Comparison of ENCODE assay signal across 23 cellular contexts in the genomic region with DNA sequence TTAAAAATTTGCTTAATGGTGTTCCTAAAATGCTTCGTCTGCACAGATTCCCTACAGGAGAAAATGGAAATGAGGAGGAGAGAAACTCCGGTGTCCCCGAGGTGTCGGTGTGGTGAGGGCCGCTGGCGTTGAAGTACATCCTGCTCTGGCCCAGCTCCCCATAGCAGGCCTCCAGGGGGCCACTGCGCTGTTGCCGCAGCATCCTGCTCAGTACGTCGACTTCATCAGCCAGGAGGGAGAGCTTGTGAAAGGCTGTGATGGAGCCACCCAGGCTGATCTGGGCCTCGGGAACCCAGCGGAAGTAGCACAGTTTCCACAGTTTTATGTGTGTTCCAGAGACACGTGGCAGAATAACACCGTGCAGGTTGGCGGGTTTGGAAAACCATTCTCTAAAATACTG.
"Had no signal": no experiment of that assay in that cellular context is flagged by ENCODE, and none has a peak within 500 bp of the region (broad histone marks: within the 10 kb centered on the region; RNA-seq: fewer than 3 reads in every experiment).

No MANE protein-coding gene starts in this region.

- H3K27ac Mint-ChIP-seq: activated naive CD8-positive, alpha-beta T cell treated with anti-CD3 and anti-CD28 coated beads for 36 hours; dendritic cell treated with granulocyte-macrophage colony-stimulating factor and Interleukin-4, amounts not matched to agents 40 ng/mL and 50 ng/mL, for 4 days had no signal

- H3K4me1 ChIP-seq: gastrocnemius medialis, heart right ventricle, lower lobe of right lung, parathyroid adenoma, tibial artery, uterus had no signal

- DNase-seq: activated CD4-positive, alpha-beta T cell treated with anti-CD3 and anti-CD28 coated beads for 1 hour; activated CD4-positive, alpha-beta T cell treated with anti-CD3 and anti-CD28 coated beads, Interleukin-2, amount 50 U/mL, for 48 hours; activated gamma-delta T cell; activated naive CD8-positive, alpha-beta T cell treated with anti-CD3 and anti-CD28 coated beads for 36 hours; activated T-cell treated with anti-CD3 and anti-CD28 coated beads, Interleukin-2, amount 50 U/mL, for 48 hours; amygdala; body of pancreas; effector memory CD4-positive, alpha-beta T cell; gastrocnemius medialis; heart right ventricle; left colon; lower lobe of right lung; naive B cell; retina; stimulated activated naive CD4-positive, alpha-beta T cell; T-helper 9 cell; tibial artery; uterus had no signal

- FAIRE-seq: islet of Langerhans had no signal

- ATAC-seq: body of pancreas, gastrocnemius medialis, left colon, lower lobe of right lung had no signal

- H3K9me3 Mint-ChIP-seq: activated naive CD8-positive, alpha-beta T cell treated with anti-CD3 and anti-CD28 coated beads for 36 hours; central memory CD8-positive, alpha-beta T cell; dendritic cell treated with granulocyte-macrophage colony-stimulating factor and Interleukin-4, amounts not matched to agents 40 ng/mL and 50 ng/mL, for 4 days; naive B cell had no signal

- H3K27ac ChIP-seq: gastrocnemius medialis, heart right ventricle, lower lobe of right lung, neutrophil, parathyroid adenoma, tibial artery, uterus had no signal

- H3K4me3 ChIP-seq: body of pancreas, gastrocnemius medialis, heart right ventricle, lower lobe of right lung, tibial artery, uterus had no signal

- H3K4me3 Mint-ChIP-seq: activated naive CD8-positive, alpha-beta T cell treated with anti-CD3 and anti-CD28 coated beads for 36 hours; central memory CD8-positive, alpha-beta T cell; dendritic cell treated with granulocyte-macrophage colony-stimulating factor and Interleukin-4, amounts not matched to agents 40 ng/mL and 50 ng/mL, for 4 days; naive B cell had no signal

- H3K27me3 Mint-ChIP-seq: activated naive CD8-positive, alpha-beta T cell treated with anti-CD3 and anti-CD28 coated beads for 36 hours; central memory CD8-positive, alpha-beta T cell; dendritic cell treated with granulocyte-macrophage colony-stimulating factor and Interleukin-4, amounts not matched to agents 40 ng/mL and 50 ng/mL, for 4 days; naive B cell had no signal

- H3K9me3 ChIP-seq: body of pancreas, gastrocnemius medialis, heart right ventricle, lower lobe of right lung, neutrophil, tibial artery, uterus had no signal

- H2AFZ ChIP-seq: parathyroid adenoma had no signal

- H3K36me3 ChIP-seq: uterus had no signal

- H3K9ac ChIP-seq: parathyroid adenoma had no signal

- H3K27me3 ChIP-seq: body of pancreas, gastrocnemius medialis, heart right ventricle, neutrophil, tibial artery, uterus had no signal

- H3K79me2 ChIP-seq: parathyroid adenoma had no signal

- H3K4me1 Mint-ChIP-seq: activated naive CD8-positive, alpha-beta T cell treated with anti-CD3 and anti-CD28 coated beads for 36 hours; central memory CD8-positive, alpha-beta T cell had no signal
